In the genomic region with DNA sequence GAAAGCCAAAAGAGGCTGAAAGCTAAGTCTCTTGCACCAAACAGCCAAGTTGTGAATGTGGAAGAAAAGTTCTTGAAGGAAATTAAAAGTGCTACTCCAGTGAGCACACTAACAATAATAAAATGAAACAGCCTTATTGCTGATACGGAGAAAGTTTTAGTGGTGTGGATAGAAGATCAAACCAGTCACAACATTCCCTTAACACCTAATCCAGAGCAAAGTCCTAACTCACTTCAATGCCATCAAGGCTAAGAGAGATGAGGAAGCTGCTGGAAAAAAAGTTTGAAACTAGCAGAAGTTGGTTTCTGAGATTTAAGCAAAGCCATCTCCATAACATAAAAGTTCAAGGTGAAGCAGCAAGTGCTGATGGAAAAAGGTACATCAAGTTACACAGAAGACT, we compare ENCODE assay signal across 26 cellular contexts.
"Had no signal": no experiment of that assay in that cellular context is flagged by ENCODE, and none has a peak within 500 bp of the region (broad histone marks: within the 10 kb centered on the region; RNA-seq: fewer than 3 reads in every experiment).

No MANE protein-coding gene starts in this region.

- H3K4me3 ChIP-seq: suprapubic skin, testis, thoracic aorta, thyroid gland, tibial artery, tibial nerve, transverse colon, upper lobe of left lung, upper lobe of right lung, vagina had no signal

- H3K27me3 ChIP-seq: suprapubic skin, testis, thyroid gland, tibial artery, tibial nerve, transverse colon, upper lobe of left lung, upper lobe of right lung, uterus, vagina had no signal

- DNase-seq: stimulated activated CD4-positive, alpha-beta T cell treated with anti-CD3 and anti-CD28 coated beads, Interleukin-2, amount 100 ng/mL, for 24 hours; stimulated activated CD4-positive, alpha-beta T cell treated with anti-CD3 and anti-CD28 coated beads, Interleukin-4, amount 100 ng/mL, for 1 hour; stimulated activated CD4-positive, alpha-beta T cell treated with anti-CD3 and anti-CD28 coated beads, Interleukin-4, amount 100 ng/mL, for 24 hours; stimulated activated CD4-positive, alpha-beta T cell treated with anti-CD3 and anti-CD28 coated beads, Interleukin-4, amount 100 ng/mL, for 4 hours; stimulated activated CD8-positive, alpha-beta memory T cell treated with anti-CD3 and anti-CD28 coated beads, Interleukin-4, amount 100 ng/mL, for 48 hours; stimulated activated naive B cell treated with anti-CD40 and anti-IgM and Interleukin-4, amounts not matched to agents 10 μg/mL and 1 μg/mL and 100 μg/mL, for 72 hours; stimulated activated naive CD4-positive, alpha-beta T cell; stimulated activated naive CD4-positive, alpha-beta T cell treated with Interleukin-2 at 50 U/mL for 16 hours; stimulated activated naive CD8-positive, alpha-beta T cell treated with anti-CD3 and anti-CD28 coated beads, Interleukin-15, amount 100 ng/mL, for 72 hours; stimulated activated naive CD8-positive, alpha-beta T cell treated with anti-CD3 and anti-CD28 coated beads, Interleukin-15, Interleukin-2, amounts not matched to agents 100 U/mL and 50 U/mL, for 24 hours; substantia nigra; testis; thyroid gland; tibial artery; transverse colon; trophoblast cell; upper lobe of left lung; upper lobe of right lung; uterus had no signal

- H3K36me3 ChIP-seq: suprapubic skin, thoracic aorta, thyroid gland, tibial artery, tibial nerve, transverse colon, upper lobe of left lung, upper lobe of right lung, uterus, vagina had no signal

- FAIRE-seq: urothelium cell line had no signal

- ATAC-seq: stimulated activated effector memory CD8-positive, alpha-beta T cell treated with anti-CD3 and anti-CD28 coated beads, Interleukin-12 subunit alpha, Interleukin-12 subunit beta, amount 100 ng/mL, for 72 hours; stimulated activated memory B cell treated with anti-CD40 and anti-IgM and Interleukin-4, amounts not matched to agents 10 μg/mL and 1 μg/mL and 100 μg/mL, for 72 hours; stimulated activated naive B cell treated with anti-CD40 and anti-IgM and Interleukin-4, amounts not matched to agents 10 μg/mL and 1 μg/mL and 100 μg/mL, for 72 hours; stimulated activated naive CD8-positive, alpha-beta T cell treated with anti-CD3 and anti-CD28 coated beads, Interleukin-15, amount 100 ng/mL, for 72 hours; stimulated activated naive CD8-positive, alpha-beta T cell treated with anti-CD3 and anti-CD28 coated beads, Interleukin-15, Interleukin-2, amounts not matched to agents 100 U/mL and 50 U/mL, for 24 hours; upper lobe of right lung had no signal

- H3K9me3 ChIP-seq: suprapubic skin, testis, thoracic aorta, thyroid gland, transverse colon, upper lobe of left lung, upper lobe of right lung, uterus, vagina had no signal

- H3K27ac ChIP-seq: suprapubic skin, testis, thoracic aorta, thyroid gland, tibial artery, tibial nerve, transverse colon, upper lobe of left lung, upper lobe of right lung, uterus, vagina had no signal

- H3K4me1 ChIP-seq: suprapubic skin, testis, thyroid gland, tibial artery, tibial nerve, transverse colon, upper lobe of left lung, upper lobe of right lung, uterus, vagina had no signal
